In the genomic region with DNA sequence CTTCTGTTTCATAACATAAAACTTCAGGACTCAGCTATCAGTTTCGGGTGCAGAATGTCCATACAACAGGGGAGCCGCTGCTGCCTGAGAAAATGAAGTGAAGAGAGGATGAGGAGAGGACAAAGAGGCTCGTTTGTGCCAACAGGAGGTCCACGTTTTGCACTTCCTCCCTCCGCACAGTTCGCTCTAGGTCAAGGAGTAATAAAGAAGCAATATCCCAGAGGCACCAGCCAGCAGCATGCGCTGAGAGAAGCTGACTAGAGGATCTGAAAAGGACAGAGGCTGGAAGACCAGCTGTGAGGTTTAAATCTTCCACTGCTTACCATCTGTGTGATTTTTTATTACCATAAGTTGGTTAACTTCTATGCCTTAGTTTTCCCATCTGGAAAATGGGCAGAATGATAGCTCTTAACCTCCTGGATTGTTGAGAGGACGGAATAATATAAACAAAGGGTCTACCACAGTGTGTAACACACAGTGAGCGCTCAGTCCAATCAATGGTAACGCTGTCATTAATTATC, we compare ENCODE assay signal across 8 cellular contexts. TPM values are rescaled to one million over a fixed set of nuclear protein-coding genes. Genes with fewer than 3 reads are reported as not detected.
A peak's percentile ranks its signal among the peaks of the same experiment; 100 is the strongest.
DNase-seq lines count a peak whose midpoint lies in the region; ATAC-seq and TF ChIP-seq lines count a peak whose summit lies in the region.

No MANE protein-coding gene starts in this region.

- H3K4me3 Mint-ChIP-seq in CD4-positive, CD25-positive, alpha-beta regulatory T cell, result peak overlapping the region; percentile 93 to 97 (median 96)
- peak overlapping the region; percentile 98 for H3K4me3 Mint-ChIP-seq in natural killer cell treated with Interleukin-12 subunit alpha and Interleukin-12 subunit beta and Interleukin-15 and Interleukin-18, amount 100 ng/mL, for 72 hours

- peak overlapping the region; percentile 93 to 98 (median 95) for H3K27ac Mint-ChIP-seq in CD4-positive, CD25-positive, alpha-beta regulatory T cell
- H3K27ac Mint-ChIP-seq in natural killer cell treated with Interleukin-12 subunit alpha and Interleukin-12 subunit beta and Interleukin-15 and Interleukin-18, amount 100 ng/mL, for 72 hours, result peak overlapping the region; percentile 73 to 96

- peaks cover 0 to 9% (median 0%) of the 10 kb centered on the region in 7 donors for H3K9me3 Mint-ChIP-seq in CD4-positive, CD25-positive, alpha-beta regulatory T cell
- H3K9me3 Mint-ChIP-seq in natural killer cell treated with Interleukin-12 subunit alpha and Interleukin-12 subunit beta and Interleukin-15 and Interleukin-18, amount 100 ng/mL, for 72 hours, result no peaks in the 10 kb centered on the region

- ATAC-seq in CD4-positive, CD25-positive, alpha-beta regulatory T cell (ENCODE audit: low read depth in 2 of 2), result no peak
- no peak for ATAC-seq in natural killer cell treated with Interleukin-12 subunit alpha and Interleukin-12 subunit beta and Interleukin-15 and Interleukin-18, amount 100 ng/mL, for 72 hours
- no peak for ATAC-seq in HG03108 (IDR thresholded peaks at IDR 0.05; ENCODE audit: unreplicated experiment)
- no peak for ATAC-seq in HG02571 (IDR thresholded peaks at IDR 0.05; ENCODE audit: unreplicated experiment)

- H3K36me3 ChIP-seq in CD4-positive, CD25-positive, alpha-beta regulatory T cell (ENCODE audit: control insufficient read depth, insufficient read depth, low read length), result peaks cover 15% of the 10 kb centered on the region

- H3K4me3 ChIP-seq in CD4-positive, CD25-positive, alpha-beta regulatory T cell (ENCODE audit: low read depth, low read length), result peak overlapping the region; percentile 94
- peak overlapping the region; percentile 82 for H3K4me3 ChIP-seq in choroid plexus epithelial cell (ENCODE audit: low read depth, low read length)

- H3K4me1 Mint-ChIP-seq in CD4-positive, CD25-positive, alpha-beta regulatory T cell, result peaks cover 14 to 35% (median 25%) of the 10 kb centered on the region in 4 donors
- H3K4me1 Mint-ChIP-seq in natural killer cell treated with Interleukin-12 subunit alpha and Interleukin-12 subunit beta and Interleukin-15 and Interleukin-18, amount 100 ng/mL, for 72 hours (ENCODE audit: low read depth in 2 of 2), result peaks cover 24 to 27% of the 10 kb centered on the region in 2 donors

- H3K27me3 Mint-ChIP-seq in CD4-positive, CD25-positive, alpha-beta regulatory T cell, result peaks cover 16% of the 10 kb centered on the region
- peaks cover 9 to 13% of the 10 kb centered on the region in 2 donors for H3K27me3 Mint-ChIP-seq in natural killer cell treated with Interleukin-12 subunit alpha and Interleukin-12 subunit beta and Interleukin-15 and Interleukin-18, amount 100 ng/mL, for 72 hours

- no peaks in the 10 kb centered on the region for H3K27me3 ChIP-seq in CD4-positive, CD25-positive, alpha-beta regulatory T cell (ENCODE audit: control insufficient read depth, insufficient read depth, low read length)

- no peak for DNase-seq in CD4-positive, CD25-positive, alpha-beta regulatory T cell
- DNase-seq in KBM-7, result peak; percentile 5
- DNase-seq in choroid plexus epithelial cell (ENCODE audit: low read depth), result no peak
- DNase-seq in natural killer cell treated with Interleukin-12 subunit alpha and Interleukin-12 subunit beta and Interleukin-15 and Interleukin-18, amount 100 ng/mL, for 72 hours (ENCODE audit: low spot score), result no peak
- DNase-seq in GM19238 (ENCODE audit: insufficient read length, low spot score), result no peak
- DNase-seq in Ammon's horn (ENCODE audit: low spot score), result no peak

- H3K27ac ChIP-seq in CD4-positive, CD25-positive, alpha-beta regulatory T cell (ENCODE audit: insufficient read depth, low read length, poor library complexity, severe bottlenecking), result no peak overlapping the region

- in situ Hi-C loops in KBM-7 (cut with MboI; ENCODE audit: low pct_unique_long_range_greater_than_20kb, low sequenced_read_pairs), result no loop called here

- H3K4me1 ChIP-seq in CD4-positive, CD25-positive, alpha-beta regulatory T cell (ENCODE audit: control insufficient read depth, insufficient read depth, low read length, poor library complexity, severe bottlenecking), result peaks cover 16% of the 10 kb centered on the region

- TF ChIP-seq CTCF in choroid plexus epithelial cell (conservative IDR thresholded peaks at IDR 0.05; ENCODE audit: low read depth, low read length), result no peak

- peaks cover 11% of the 10 kb centered on the region for H3K36me3 Mint-ChIP-seq in CD4-positive, CD25-positive, alpha-beta regulatory T cell
- H3K36me3 Mint-ChIP-seq in natural killer cell treated with Interleukin-12 subunit alpha and Interleukin-12 subunit beta and Interleukin-15 and Interleukin-18, amount 100 ng/mL, for 72 hours, result peaks cover 24% of the 10 kb centered on the region

- no peaks in the 10 kb centered on the region for H3K9me3 ChIP-seq in CD4-positive, CD25-positive, alpha-beta regulatory T cell (ENCODE audit: control insufficient read depth in 2 of 2, low read length in 2 of 2)

RNA-seq across cellular contexts. Expression of gene GPAM, which starts 0.7 kb away (rescaled TPM):
- total RNA-seq in CD4-positive, CD25-positive, alpha-beta regulatory T cell, result 4.2 TPM
- polyA plus RNA-seq in CD4-positive, CD25-positive, alpha-beta regulatory T cell, result 1 to 10 TPM in 3 of 4 donors, under 1 TPM in 1; 0.84 to 2.8 (median 2.1) TPM
- total RNA-seq in natural killer cell treated with Interleukin-12 subunit alpha and Interleukin-12 subunit beta and Interleukin-15 and Interleukin-18, amount 100 ng/mL, for 72 hours, result 10 to 100 TPM in 1 of 2 donors, 1 to 10 TPM in 1; 9.8 to 10.4 TPM
